In genomic region chr19:37594064-37594981, GRCh38 we compare ENCODE assay signal across 8 cellular contexts. TPM values are rescaled to one million over a fixed set of nuclear protein-coding genes. Genes with fewer than 3 reads are reported as not detected.
DNase-seq lines count a peak whose midpoint lies in the region; ATAC-seq, FAIRE-seq and TF ChIP-seq lines count a peak whose summit lies in the region.

Gene ZNF540, plus strand, starts transcription at chr19:37594876. Its CDS starts 3,572 bp downstream, at chr19:37598448.
Gene ZNF571, minus strand, starts transcription at chr19:37594792. Its CDS starts 8,116 bp downstream, at chr19:37586676.

- H3K4me1 ChIP-seq in hepatocyte (ENCODE audit: insufficient read depth): peaks cover 14% of the 10 kb centered on the region
- H3K4me1 ChIP-seq in rectal smooth muscle tissue (ENCODE audit: control insufficient read depth, insufficient read depth, low read length): peaks cover 3% of the 10 kb centered on the region
- H3K4me1 ChIP-seq in aorta (ENCODE audit: control insufficient read depth in 1 of 2, insufficient read depth in 2 of 2, low read length in 2 of 2): no peaks in the 10 kb centered on the region

- H3K36me3 ChIP-seq in hepatocyte (replicated peaks; ENCODE audit: insufficient read depth, low read depth) (no peaks in the 10 kb centered on the region), rectal smooth muscle tissue (ENCODE audit: control insufficient read depth, insufficient read depth, low read length) (no peaks in the 10 kb centered on the region), aorta (ENCODE audit: control insufficient read depth in 1 of 2, insufficient read depth in 2 of 2, low read length in 1 of 2) (peaks cover 3 to 4% of the 10 kb centered on the region in 2 donors)

- no peaks in the 10 kb centered on the region for H4K20me1 ChIP-seq in hepatocyte (ENCODE audit: insufficient read depth, poor library complexity, severe bottlenecking)

- FAIRE-seq in GM12892 (lab: Jason Lieb, UNC): peak; percentile 94

- peak within 1 kb of the TSS; percentile 86 for H2AFZ ChIP-seq in hepatocyte

- 1% methylated on average over 58 of the region's 58 CpGs for WGBS in hepatocyte (ENCODE audit: low lambda C conversion rate, missing lambda C conversion rate)
- WGBS in aorta, 2 donors: 0% methylated on average over 58 of the region's 58 CpGs

- no peak for TF ChIP-seq POLR2A in GM12892 (IDR thresholded peaks at IDR 0.05; ENCODE audit: low read depth, low read length)

- intact Hi-C loops in aorta (cut with DNase I): loop anchor here (2.0 to 10.0 kb wide), 2 partner anchors 60 kb away; partner anchors contain the start of gene ZFP30 (in 2 of the 2)

- peaks cover 26% of the 10 kb centered on the region for H3K79me2 ChIP-seq in hepatocyte

- H3K4me3 ChIP-seq in astrocyte of the spinal cord (ENCODE audit: low read depth, low read length) (peak within 1 kb of the TSS; percentile 93), hepatocyte (peak within 1 kb of the TSS; percentile 68), rectal smooth muscle tissue (ENCODE audit: low read length) (peak within 1 kb of the TSS; percentile 98), aorta (ENCODE audit: low read length in 2 of 2) (peak within 1 kb of the TSS; percentile 75 to 76)

- DNase-seq in GM12892 (ENCODE audit: insufficient read length) (peak; percentile 53), NCI-H1694 treated with DMSO at 0.1 percent for 48 hours (lab: John Stamatoyannopoulos, UW) (peak; percentile 83), T1000 (lab: John Stamatoyannopoulos, UW) (peak; percentile 89), astrocyte of the spinal cord (ENCODE audit: low read depth, low spot score) (peak; percentile 95), hepatocyte (ENCODE audit: low spot score) (peak; percentile 97), aorta (peak; percentile 96 to 98)

- ATAC-seq in HG02870 (IDR thresholded peaks at IDR 0.05; ENCODE audit: unreplicated experiment) (peak; percentile 93), aorta (ENCODE audit: low FRiP score) (peak; percentile 99)

- peak within 1 kb of the TSS; percentile 88 for H3K4me2 ChIP-seq in hepatocyte

- no peaks in the 10 kb centered on the region for H3K9me2 ChIP-seq in hepatocyte (replicated peaks; ENCODE audit: insufficient read depth)

- TF ChIP-seq CTCF in astrocyte of the spinal cord (IDR thresholded peaks at IDR 0.05; ENCODE audit: low read depth, low read length): no peak
- no peak for TF ChIP-seq CTCF in hepatocyte (IDR thresholded peaks at IDR 0.05; ENCODE audit: poor library complexity)

- no peaks in the 10 kb centered on the region for H3K27me3 ChIP-seq in hepatocyte
- no peaks in the 10 kb centered on the region for H3K27me3 ChIP-seq in rectal smooth muscle tissue (ENCODE audit: control insufficient read depth, insufficient read depth, low read length)
- H3K27me3 ChIP-seq in aorta (ENCODE audit: control insufficient read depth in 1 of 2, insufficient read depth in 2 of 2, low read length in 1 of 2): no peaks in the 10 kb centered on the region

- peak within 1 kb of the TSS; percentile 94 for H3K9ac ChIP-seq in rectal smooth muscle tissue (ENCODE audit: low read length)

- peak within 1 kb of the TSS; percentile 94 for H3K27ac ChIP-seq in hepatocyte
- peak within 1 kb of the TSS; percentile 96 for H3K27ac ChIP-seq in rectal smooth muscle tissue (ENCODE audit: low read depth, low read length)
- peak within 1 kb of the TSS in 1 of 2 donors; percentile 65 for H3K27ac ChIP-seq in aorta (ENCODE audit: low read depth in 1 of 2, low read length in 2 of 2)

- in situ Hi-C loops in astrocyte of the spinal cord (cut with HindIII; ENCODE audit: low sequenced_read_pairs): no loop called here

- H3K9me3 ChIP-seq in hepatocyte (ENCODE audit: low read depth) (peaks cover 2% of the 10 kb centered on the region), aorta (ENCODE audit: control insufficient read depth, low read length) (peaks cover 1% of the 10 kb centered on the region)

RNA-seq across cellular contexts. Expression of gene ZNF540, which starts in this region (rescaled TPM):
- polyA plus RNA-seq in GM12892 (2012; ENCODE audit: missing spikeins): 1.4 TPM
- total RNA-seq in hepatocyte: 0.76 and 1.7 TPM in 2 replicates
- 1.3 and 1.9 TPM in 2 replicates for polyA plus RNA-seq in hepatocyte
- total RNA-seq in aorta: 10 to 100 TPM in 1 of 2 donors, 1 to 10 TPM in 1; 6.6 to 10.2 TPM
- 10 to 100 TPM in 1 of 2 donors, 1 to 10 TPM in 1; 6.6 to 10.8 TPM for polyA plus RNA-seq in aorta

RNA-seq across cellular contexts. Expression of gene ZNF571, which starts in this region (rescaled TPM):
- 2.0 TPM for polyA plus RNA-seq in GM12892 (2012; ENCODE audit: missing spikeins)
- total RNA-seq in hepatocyte (5.6 and 5.7 TPM in 2 replicates), aorta (1 to 10 TPM; 6.5 to 7.8 TPM)
- polyA plus RNA-seq in hepatocyte (1.5 and 3.6 TPM in 2 replicates), aorta (1 to 10 TPM; 1.0 to 2.2 TPM)
